8 cellular contexts compared by ENCODE assay signal in the genomic region with DNA sequence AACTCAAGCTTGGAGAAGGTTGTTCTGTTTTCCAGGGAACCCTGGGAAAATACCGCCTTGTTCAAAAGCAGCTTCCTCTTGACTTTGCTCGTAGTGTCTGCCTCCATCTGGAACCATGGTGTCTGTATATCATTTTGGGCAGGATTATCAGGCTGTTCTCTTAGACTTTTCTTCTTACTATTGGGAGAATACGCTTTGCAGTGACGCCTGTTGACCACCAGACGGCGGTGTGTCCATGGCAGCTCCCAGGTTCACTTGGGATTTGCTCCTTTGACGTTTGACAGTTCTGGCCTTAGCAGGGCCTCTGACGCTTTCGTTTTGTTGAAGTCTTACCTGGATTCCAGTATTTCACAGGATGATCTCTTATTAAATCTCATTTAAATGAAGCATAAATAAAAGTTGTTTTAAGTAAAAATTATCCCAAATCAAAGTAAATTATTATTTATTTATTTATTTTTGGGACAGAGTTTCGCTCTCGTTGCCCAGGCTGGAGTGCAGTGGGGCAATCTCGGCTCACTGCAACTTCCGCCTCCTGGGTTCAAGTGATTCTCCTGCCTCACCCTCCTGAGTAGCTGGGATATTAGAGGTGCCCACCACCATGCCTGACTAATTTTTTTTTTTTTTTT. TPM values are rescaled to one million over a fixed set of nuclear protein-coding genes. Genes with fewer than 3 reads are reported as not detected.
DNase-seq lines count a peak whose midpoint lies in the region; ATAC-seq and TF ChIP-seq lines count a peak whose summit lies in the region.

No MANE protein-coding gene starts in this region.

- POLR2A ChIA-PET in AG04450 (lab: Yijun Ruan, JAX), result interaction anchor here (0.7 to 0.8 kb wide), 2 partner anchors 17 to 50 kb away, joined by 3 read pairs; no protein-coding TSS in a partner anchor
- POLR2A ChIA-PET in IMR-90 (lab: Charles Lee; ENCODE audit: unreplicated experiment), result no interaction called here

- peak; percentile 100 for TF ChIP-seq CTCF in AG04450 (IDR thresholded peaks at IDR 0.05; ENCODE audit: low read depth, low read length)
- TF ChIP-seq CTCF in IMR-90 (conservative IDR thresholded peaks at IDR 0.05; ENCODE audit: low read depth, low read length), result peak; percentile 92
- TF ChIP-seq CTCF in Peyer's patch (IDR thresholded peaks at IDR 0.05), result peak; percentile 78 to 95 (median 88)
- peak; percentile 89 to 100 (median 93) for TF ChIP-seq CTCF in heart right ventricle (IDR thresholded peaks at IDR 0.05)
- TF ChIP-seq CTCF in retinal pigment epithelial cell (conservative IDR thresholded peaks at IDR 0.05; ENCODE audit: low read depth, low read length), result peak; percentile 100

- H3K23ac ChIP-seq in IMR-90 (ENCODE audit: low read depth, low read length), result no peak overlapping the region

- no peak overlapping the region for H2AK9ac ChIP-seq in IMR-90 (replicated peaks; ENCODE audit: low read depth, low read length, poor library complexity)

- H2BK15ac ChIP-seq in IMR-90 (ENCODE audit: low read depth, low read length), result no peak overlapping the region

- 0 out of 2 replicates have a peak, but pooled peaks cover 6% of the 10 kb centered on the region for H4K20me1 ChIP-seq in IMR-90 (ENCODE audit: insufficient read depth, low read length)

- H3K4me1 ChIP-seq in IMR-90 (ENCODE audit: control insufficient read depth, insufficient read depth, low read length) (peaks cover 6% of the 10 kb centered on the region), Peyer's patch (peaks cover 0 to 3% (median 0%) of the 10 kb centered on the region in 4 donors), heart right ventricle (peaks cover 17 to 60% (median 54%) of the 10 kb centered on the region in 9 donors)

- dilution Hi-C loops in IMR-90 (cut with HindIII; ENCODE audit: low sequenced_read_pairs, unreplicated experiment), result no loop called here

- H3K18ac ChIP-seq in IMR-90 (ENCODE audit: low read depth, low read length), result no peak overlapping the region

- H3K4me3 ChIP-seq in AG04450 (ENCODE audit: low read depth, low read length) (no peak overlapping the region), IMR-90 (ENCODE audit: insufficient read depth, low read depth, low read length) (no peak overlapping the region), Peyer's patch (no peak overlapping the region), heart right ventricle (no peak overlapping the region), retinal pigment epithelial cell (ENCODE audit: low read length) (no peak overlapping the region)

- in situ Hi-C loops in IMR-90 (cut with MboI; ENCODE audit: low sequenced_read_pairs), result loop anchor here (10.0 to 25.0 kb wide), 2 partner anchors 329 to 451 kb away; no protein-coding TSS in a partner anchor

- TF ChIP-seq RAD21 in IMR-90 (IDR thresholded peaks at IDR 0.05; ENCODE audit: low read length), result peak; percentile 83

- H2AK5ac ChIP-seq in IMR-90 (ENCODE audit: low read depth, low read length), result no peak overlapping the region

- no TSS peak for BruUV-seq in IMR-90 (replicated peaks; lab: Mats Ljungman, UMichigan)

- no peak overlapping the region for H3K4me2 ChIP-seq in IMR-90 (ENCODE audit: low read depth, low read length)

- ATAC-seq in GM18505 (IDR thresholded peaks at IDR 0.05; ENCODE audit: unreplicated experiment) (peak; percentile 40), IMR-90 (ENCODE audit: low read depth) (peak; percentile 64), heart right ventricle (peak in 4 of 8 donors; percentile 13 to 56 (median 26))

- H3K27me3 ChIP-seq in AG04450 (ENCODE audit: control insufficient read depth, insufficient read depth, low read length), result no peaks in the 10 kb centered on the region
- no peaks in the 10 kb centered on the region for H3K27me3 ChIP-seq in IMR-90 (ENCODE audit: control insufficient read depth, insufficient read depth, low read length)
- no peaks in the 10 kb centered on the region for H3K27me3 ChIP-seq in Peyer's patch
- no peaks in the 10 kb centered on the region for H3K27me3 ChIP-seq in heart right ventricle

- H3K56ac ChIP-seq in IMR-90 (ENCODE audit: extremely low read depth, insufficient read depth, low read length), result no peak overlapping the region

- H4K5ac ChIP-seq in IMR-90 (ENCODE audit: low read depth, low read length), result no peak overlapping the region

- no peak overlapping the region for H2BK20ac ChIP-seq in IMR-90 (ENCODE audit: low read depth, low read length)

- no peak overlapping the region for H2BK5ac ChIP-seq in IMR-90 (ENCODE audit: low read depth, low read length, poor library complexity, severe bottlenecking)

- H3K9me3 ChIP-seq in AG04450 (ENCODE audit: control insufficient read depth, insufficient read depth, low read length) (no peaks in the 10 kb centered on the region; the same call in 1 of the 2 replicates), IMR-90 (ENCODE audit: control insufficient read depth, insufficient read depth, low read length) (no peaks in the 10 kb centered on the region), Peyer's patch (no peaks in the 10 kb centered on the region), heart right ventricle (no peaks in the 10 kb centered on the region)

- H3K36me3 ChIP-seq in IMR-90 (ENCODE audit: control insufficient read depth, insufficient read depth, low read length), result peaks cover 29% of the 10 kb centered on the region
- peaks cover 0 to 24% (median 3%) of the 10 kb centered on the region in 3 donors for H3K36me3 ChIP-seq in Peyer's patch
- peaks cover 0 to 48% (median 9%) of the 10 kb centered on the region in 9 donors for H3K36me3 ChIP-seq in heart right ventricle

- H3K79me1 ChIP-seq in IMR-90 (ENCODE audit: low read depth in 1 of 2, low read length in 2 of 2), result peaks cover 5 to 53% of the 10 kb centered on the region in 2 experiments; a peak in 3 of 4 replicates

- H3K14ac ChIP-seq in IMR-90 (replicated peaks; ENCODE audit: low read depth, low read length), result no peak overlapping the region

- peak overlapping the region in 1 of 2 experiments; percentile 20; a peak in 1 of 4 replicates for H4K8ac ChIP-seq in IMR-90 (ENCODE audit: low read depth in 2 of 2, low read length in 2 of 2)

- WGBS in IMR-90 (ENCODE audit: extremely low coverage in 2 of 2, insufficient read length in 1 of 2), 2 experiments, result 33% methylated on average over 3 of the region's 13 CpGs; no CpG with 5 or more reads in 1 of the 2 experiments
- 45 to 46% methylated on average over 13 of the region's 13 CpGs for WGBS in heart right ventricle, 2 donors

- no peak overlapping the region for H3K9ac ChIP-seq in IMR-90 (ENCODE audit: low read depth, low read length)

- H3K4ac ChIP-seq in IMR-90 (ENCODE audit: low read depth, low read length), result no peak overlapping the region

- TF ChIP-seq POLR2A in GM18505 (IDR thresholded peaks at IDR 0.05; ENCODE audit: borderline replicate concordance, extremely low read depth, insufficient read depth, insufficient read length) (no peak), IMR-90 (IDR thresholded peaks at IDR 0.05; ENCODE audit: low read depth, low read length) (no peak), Peyer's patch (IDR thresholded peaks at IDR 0.05) (no peak)

- no peak overlapping the region for H4K91ac ChIP-seq in IMR-90 (ENCODE audit: insufficient read depth, low read depth, low read length)

- intact Hi-C loops in IMR-90 (cut with micrococcal nuclease) (loop anchor here (2.0 to 10.0 kb wide), 3 partner anchors 225 to 439 kb away; a partner anchor contains a TSS), heart right ventricle (cut with DNase I) (loop anchor here in 7 of 10 donors (2.0 to 10.0 kb wide), 13 partner anchors 69 to 439 kb away; a partner anchor contains a TSS)

- CTCF ChIA-PET in AG04450 (lab: Charles Lee) (interaction anchor here (0.5 to 4.6 kb wide), 66 partner anchors 9 to 1317 kb away, joined by 3 to 39 read pairs (median 4); no protein-coding TSS in a partner anchor), IMR-90 (lab: Yijun Ruan, JAX) (interaction anchor here (0.6 to 1.7 kb wide), 13 partner anchors 9 to 1216 kb away, joined by 3 to 9 read pairs (median 3); no protein-coding TSS in a partner anchor)

- peak; percentile 44 for DNase-seq in AG04450 (ENCODE audit: low read depth, low spot score)
- peak; percentile 76 for DNase-seq in IMR-90
- DNase-seq in Peyer's patch, result peak; percentile 30 to 67 (median 64)
- DNase-seq in activated naive CD4-positive, alpha-beta T cell treated with anti-CD3 and anti-CD28 coated beads, Interleukin-2, amount 50 U/mL, for 16 hours, result peak; percentile 31
- peak; percentile 50 to 55 for DNase-seq in heart right ventricle
- peak; percentile 30 for DNase-seq in retinal pigment epithelial cell (ENCODE audit: low read depth)
- no peak for DNase-seq in T1000 (lab: John Stamatoyannopoulos, UW)

- no peak overlapping the region for H2AFZ ChIP-seq in IMR-90 (replicated peaks; ENCODE audit: low read length, poor library complexity)

- no peak overlapping the region for H3K27ac ChIP-seq in AG04450 (ENCODE audit: low read depth, low read length)
- H3K27ac ChIP-seq in IMR-90 (ENCODE audit: insufficient read depth, low read length), result no peak overlapping the region
- no peak overlapping the region for H3K27ac ChIP-seq in Peyer's patch
- peak overlapping the region in 5 of 10 donors; percentile 63 to 79 (median 67) for H3K27ac ChIP-seq in heart right ventricle

- no peak overlapping the region for H2BK120ac ChIP-seq in IMR-90 (ENCODE audit: low read depth, low read length)

- H3K9me1 ChIP-seq in IMR-90 (ENCODE audit: insufficient read depth, low read length), result peaks cover 12% of the 10 kb centered on the region

TF ChIP-seq in IMR-90, 13 proteins besides CTCF, POLR2A, EP300 and RAD21:
- no peak for TF ChIP-seq NFE2L2 (IDR thresholded peaks at IDR 0.05; ENCODE audit: low read depth, low read length)
- TF ChIP-seq FOS (IDR thresholded peaks at IDR 0.05; ENCODE audit: low read depth, low read length), result no peak
- peak; percentile 85 for TF ChIP-seq SMC3 (IDR thresholded peaks at IDR 0.05; ENCODE audit: low read depth, low read length)
TF ChIP-seq in IMR-90: peak in this region for 1.

RNA-seq across cellular contexts. Expression of a gene that starts 41.8 kb away (rescaled TPM):
- polyA plus RNA-seq in AG04450 (2011; rRNA removed) (not detected in 2 replicates), IMR-90 (2012; rRNA removed) (0.06 TPM in 1 of 2 replicates, not detected in the other), heart right ventricle (under 1 TPM in 1 of 2 donors, not detected in 1; 0.03 TPM)
- polyA minus RNA-seq in AG04450 (2011; rRNA and poly(A)+ RNA removed), result not detected in 2 replicates
- total RNA-seq in IMR-90 (2012; rRNA removed) (not detected in 2 replicates), Peyer's patch (not detected), heart right ventricle (not detected)
- polyA plus RNA-seq in IMR-90 (2012; cell fraction: cytosol; rRNA removed), result not detected in 2 replicates
- 0.04 TPM in 1 of 2 replicates, not detected in the other for polyA plus RNA-seq in IMR-90 (2012; cell fraction: nucleus; rRNA removed; ENCODE audit: low replicate concordance)
